ENCODE assay signal across 8 cellular contexts in the genomic region with DNA sequence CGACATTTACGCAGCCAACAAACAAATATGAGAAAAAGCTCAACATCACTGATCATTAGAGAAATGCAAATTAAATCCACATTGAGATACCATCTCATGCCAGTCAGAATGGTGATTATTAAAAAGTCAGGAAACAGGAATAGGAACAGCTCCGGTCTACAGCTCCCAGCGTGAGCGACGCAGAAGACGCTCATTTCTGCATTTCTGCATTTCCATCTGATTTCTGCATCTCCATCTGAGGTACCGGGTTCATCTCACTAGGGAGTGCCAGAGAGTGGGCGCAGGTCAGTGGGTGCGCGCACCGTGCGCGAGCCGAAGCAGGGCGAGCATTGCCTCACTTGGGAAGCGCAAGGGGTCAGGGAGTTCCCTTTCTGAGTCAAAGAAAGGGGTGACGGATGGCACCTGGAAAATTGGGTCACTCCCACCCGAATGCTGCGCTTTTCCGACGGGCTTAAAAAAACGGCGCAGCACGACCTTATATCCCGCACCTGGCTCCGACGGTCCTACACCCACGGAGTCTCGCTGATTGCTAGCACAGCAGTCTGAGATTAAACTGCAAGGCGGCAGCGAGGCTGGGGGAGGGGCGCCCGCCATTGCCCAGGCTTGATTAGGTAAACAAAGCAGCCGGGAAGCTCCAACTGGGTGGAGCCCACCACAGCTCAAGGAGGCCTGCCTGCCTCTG. TPM values are rescaled to one million over a fixed set of nuclear protein-coding genes. Genes with fewer than 3 reads are reported as not detected.
DNase-seq lines count a peak whose midpoint lies in the region; ATAC-seq and TF ChIP-seq lines count a peak whose summit lies in the region.
"Not testable (repeated sequence)": the region's sequence is repeated elsewhere in the genome, so short reads cannot be mapped to it uniquely, and the experiment has no call there.

No MANE protein-coding gene starts in this region.

- not testable (repeated sequence) for ATAC-seq in activated CD8-positive, alpha-beta T cell treated with anti-CD3 and anti-CD28 coated beads, Interleukin-2, amount 10 ng/mL, durations not matched to agents 7 days and 5 days; upper lobe of right lung

- not testable (repeated sequence) for H3K79me2 ChIP-seq in Karpas-422 (ENCODE audit: low read length); hepatocyte

- H4K20me1 ChIP-seq in Karpas-422 (ENCODE audit: insufficient read depth, low read depth, low read length); hepatocyte (ENCODE audit: insufficient read depth, poor library complexity, severe bottlenecking): not testable (repeated sequence)

- CTCF ChIA-PET in activated CD8-positive, alpha-beta T cell treated with anti-CD3 and anti-CD28 coated beads, Interleukin-2, amount 10 ng/mL, durations not matched to agents 7 days and 5 days (lab: Charles Lee): interaction anchor here (1.4 to 2.9 kb wide), 3 partner anchors 9 to 12 kb away, joined by 3 to 11 read pairs (median 7); a partner anchor contains a TSS
- CTCF ChIA-PET in MCF 10A (lab: Yijun Ruan, JAX): interaction anchor here (0.7 to 1.6 kb wide), 8 partner anchors 9 to 200 kb away, joined by 3 to 7 read pairs (median 4); a partner anchor contains a TSS

- not testable (repeated sequence) for H3K27ac Mint-ChIP-seq in activated CD8-positive, alpha-beta T cell treated with anti-CD3 and anti-CD28 coated beads, Interleukin-2, amount 10 ng/mL, durations not matched to agents 7 days and 5 days; MCF 10A (ENCODE audit: low read depth, unreplicated experiment)
- H3K27ac Mint-ChIP-seq in neural crest cell (ENCODE audit: unreplicated experiment): peak overlapping the region; percentile 65

- not testable (repeated sequence) for H3K27ac ChIP-seq in Karpas-422 (ENCODE audit: low read length); hepatocyte; upper lobe of right lung

- not testable (repeated sequence) for H3K9me2 ChIP-seq in Karpas-422 (replicated peaks; ENCODE audit: insufficient read depth, low read length); hepatocyte (replicated peaks; ENCODE audit: insufficient read depth)

- not testable (repeated sequence) for H3K36me3 ChIP-seq in Karpas-422 (ENCODE audit: insufficient read depth, low read length); hepatocyte (replicated peaks; ENCODE audit: insufficient read depth, low read depth); upper lobe of right lung

- H3K4me1 ChIP-seq in Karpas-422 (ENCODE audit: low read length); hepatocyte (ENCODE audit: insufficient read depth); upper lobe of right lung: not testable (repeated sequence)

- POLR2A ChIA-PET in activated CD8-positive, alpha-beta T cell treated with anti-CD3 and anti-CD28 coated beads, Interleukin-2, amount 10 ng/mL, durations not matched to agents 7 days and 5 days (lab: Charles Lee): not testable (repeated sequence)
- POLR2A ChIA-PET in MCF 10A (lab: Yijun Ruan, JAX): interaction anchor here (1.2 to 1.5 kb wide), 2 partner anchors 9 to 11 kb away, joined by 3 to 6 read pairs; a partner anchor contains a TSS

- H3K4me2 ChIP-seq in Karpas-422 (ENCODE audit: low read depth, low read length, poor library complexity, severe bottlenecking) (peak overlapping the region; percentile 33), hepatocyte (peak overlapping the region; percentile 77)

- not testable (repeated sequence) for H3K4me1 Mint-ChIP-seq in activated CD8-positive, alpha-beta T cell treated with anti-CD3 and anti-CD28 coated beads, Interleukin-2, amount 10 ng/mL, durations not matched to agents 7 days and 5 days (ENCODE audit: low read depth); MCF 10A (ENCODE audit: insufficient read depth, unreplicated experiment)
- H3K4me1 Mint-ChIP-seq in neural crest cell: peaks cover 14% of the 10 kb centered on the region

- peak overlapping the region; percentile 56 for H3K4me3 Mint-ChIP-seq in activated CD8-positive, alpha-beta T cell treated with anti-CD3 and anti-CD28 coated beads, Interleukin-2, amount 10 ng/mL, durations not matched to agents 7 days and 5 days
- H3K4me3 Mint-ChIP-seq in MCF 10A (ENCODE audit: unreplicated experiment) (peak overlapping the region; percentile 70), neural crest cell (peak overlapping the region; percentile 89)

- H3K27me3 Mint-ChIP-seq in activated CD8-positive, alpha-beta T cell treated with anti-CD3 and anti-CD28 coated beads, Interleukin-2, amount 10 ng/mL, durations not matched to agents 7 days and 5 days (ENCODE audit: low read depth): peaks cover 18% of the 10 kb centered on the region
- not testable (repeated sequence) for H3K27me3 Mint-ChIP-seq in MCF 10A (ENCODE audit: insufficient read depth, unreplicated experiment)
- H3K27me3 Mint-ChIP-seq in neural crest cell (ENCODE audit: low read depth): peaks cover 18% of the 10 kb centered on the region

- H3K9me3 Mint-ChIP-seq in activated CD8-positive, alpha-beta T cell treated with anti-CD3 and anti-CD28 coated beads, Interleukin-2, amount 10 ng/mL, durations not matched to agents 7 days and 5 days (ENCODE audit: insufficient read depth); MCF 10A (ENCODE audit: unreplicated experiment); neural crest cell: not testable (repeated sequence)

- peak overlapping the region; percentile 34; the same call in 1 of the 2 replicates for H3K4me3 ChIP-seq in Karpas-422 (ENCODE audit: low read length)
- H3K4me3 ChIP-seq in hepatocyte: peak overlapping the region; percentile 7
- peak overlapping the region; percentile 22 for H3K4me3 ChIP-seq in upper lobe of right lung

- H3K9ac ChIP-seq in Karpas-422 (ENCODE audit: low read length): peak overlapping the region; percentile 11; the same call in 1 of the 2 replicates

- not testable (repeated sequence) for BruUV-seq in MCF 10A (replicated peaks; lab: Mats Ljungman, UMichigan)

- H3K27me3 ChIP-seq in Karpas-422 (ENCODE audit: low read length); hepatocyte: not testable (repeated sequence)
- peaks cover 11% of the 10 kb centered on the region for H3K27me3 ChIP-seq in upper lobe of right lung

- WGBS in hepatocyte (ENCODE audit: low lambda C conversion rate, missing lambda C conversion rate): 9% methylated on average over 23 of the region's 35 CpGs

- intact Hi-C loops in MCF 10A (cut with micrococcal nuclease); upper lobe of right lung (cut with DNase I): not testable (repeated sequence)

- not testable (repeated sequence) for TF ChIP-seq CTCF in MCF 10A (IDR thresholded peaks at IDR 0.05; ENCODE audit: unreplicated experiment); hepatocyte (IDR thresholded peaks at IDR 0.05; ENCODE audit: poor library complexity); upper lobe of right lung (IDR thresholded peaks at IDR 0.05)
- TF ChIP-seq CTCF in neural crest cell (conservative IDR thresholded peaks at IDR 0.05): peak; percentile 18

- not testable (repeated sequence) for H3K9me3 ChIP-seq in Karpas-422 (ENCODE audit: low read length); hepatocyte (ENCODE audit: low read depth); upper lobe of right lung

- DNase-seq in ELF-1 (ENCODE audit: low read depth, low spot score) (peak; percentile 24), OCI-M1 (lab: John Stamatoyannopoulos, UW) (peak; percentile 17), neural crest cell (ENCODE audit: low read depth, low spot score) (peak; percentile 11)
- DNase-seq in Karpas-422; activated CD8-positive, alpha-beta T cell treated with anti-CD3 and anti-CD28 coated beads, Interleukin-2, amount 10 ng/mL, durations not matched to agents 7 days and 5 days; MCF 10A (ENCODE audit: unreplicated experiment); hepatocyte (ENCODE audit: low spot score); upper lobe of right lung: not testable (repeated sequence)

- H2AFZ ChIP-seq in Karpas-422 (ENCODE audit: low read length) (0 out of 2 replicates have a peak overlapping the region, but pooled peaks have one; percentile 34), hepatocyte (peak overlapping the region; percentile 91)

- H3K36me3 Mint-ChIP-seq in activated CD8-positive, alpha-beta T cell treated with anti-CD3 and anti-CD28 coated beads, Interleukin-2, amount 10 ng/mL, durations not matched to agents 7 days and 5 days (ENCODE audit: low read depth); MCF 10A (ENCODE audit: insufficient read depth, unreplicated experiment); neural crest cell (ENCODE audit: low read depth): not testable (repeated sequence)

RNA-seq across cellular contexts. Expression of a gene that starts 10.7 kb away (rescaled TPM):
- total RNA-seq in Karpas-422 (2014; rRNA removed; shearing (Covaris generic); ENCODE audit: low replicate concordance): 44.8 and 88.0 TPM in 2 replicates
- total RNA-seq in activated CD8-positive, alpha-beta T cell treated with anti-CD3 and anti-CD28 coated beads, Interleukin-2, amount 10 ng/mL, durations not matched to agents 7 days and 5 days: 10 to 100 TPM; 73.0 to 77.7 TPM
- total RNA-seq in MCF 10A (2022): 88.7 and 101 TPM in 2 replicates
- 47.0 and 58.9 TPM in 2 replicates for total RNA-seq in hepatocyte
- 27.7 and 30.8 TPM in 2 replicates for polyA plus RNA-seq in hepatocyte
- total RNA-seq in neural crest cell: 76.7 and 77.9 TPM in 2 replicates
- total RNA-seq in upper lobe of right lung: 56.6 TPM
